Comparison of ENCODE assay signal across 17 cellular contexts in the genomic region with DNA sequence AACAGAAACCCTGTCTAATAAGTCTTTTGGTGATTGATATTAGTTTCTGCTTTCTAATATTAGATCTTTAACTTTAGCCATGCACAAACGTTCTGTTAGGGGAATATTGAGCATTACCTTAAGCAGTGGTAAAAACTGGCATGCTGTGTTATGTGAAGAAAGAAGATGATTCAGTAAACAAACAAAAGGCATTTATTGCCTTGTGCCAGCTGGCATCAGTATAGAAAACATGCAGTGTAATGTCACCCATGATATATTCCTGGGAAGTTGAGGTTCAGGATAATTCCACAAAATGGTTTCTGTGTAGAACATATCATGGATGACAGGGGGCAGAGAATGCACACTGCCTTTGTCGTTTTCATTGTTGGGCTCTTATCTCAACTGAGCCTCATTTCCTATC. TPM values are rescaled to one million over a fixed set of nuclear protein-coding genes. Genes with fewer than 3 reads are reported as not detected.
"Had no signal": no experiment of that assay in that cellular context is flagged by ENCODE, and none has a peak within 500 bp of the region (broad histone marks: within the 10 kb centered on the region; RNA-seq: fewer than 3 reads in every experiment).

No MANE protein-coding gene starts in this region.

- H3K27ac Mint-ChIP-seq: activated naive CD4-positive, alpha-beta T cell treated with anti-CD3 and anti-CD28 coated beads for 36 hours; activated naive CD8-positive, alpha-beta T cell treated with anti-CD3 and anti-CD28 coated beads, Interleukin-2, amount 50 U/mL, for 24 hours; activated T-helper 2 cell treated with anti-CD3 and anti-CD28 coated beads, Interferon-gamma antibody, Interleukin-2, Interleukin-4, amounts not matched to agents 10 μg/mL and 5 μg/mL and 100 μg/mL, durations not matched to agents 14 hours and 24 hours and 36 hours; stimulated activated effector memory CD8-positive, alpha-beta T cell treated with anti-CD3 and anti-CD28 coated beads, Interleukin-12 subunit alpha, Interleukin-12 subunit beta, amount 100 ng/mL, for 72 hours had no signal

- ATAC-seq: activated CD4-positive, CD25-positive, alpha-beta regulatory T cell treated with anti-CD3 and anti-CD28 coated beads, Interleukin-2, amount 50 U/mL, for 24 hours; activated naive CD8-positive, alpha-beta T cell treated with anti-CD3 and anti-CD28 coated beads, Interleukin-2, amount 50 U/mL, for 24 hours; gastroesophageal sphincter; heart right ventricle; left cardiac atrium; lower lobe of right lung; stimulated activated effector memory CD8-positive, alpha-beta T cell treated with anti-CD3 and anti-CD28 coated beads, Interleukin-12 subunit alpha, Interleukin-12 subunit beta, amount 100 ng/mL, for 72 hours had no signal

- H3K9me3 ChIP-seq: ascending aorta, gastroesophageal sphincter, heart right ventricle, lower lobe of right lung, ovary, sigmoid colon, thoracic aorta had no signal

- DNase-seq: activated CD4-positive, alpha-beta T cell treated with anti-CD3 and anti-CD28 coated beads, Interleukin-2, amount 50 U/mL, for 4 hours; activated naive CD4-positive, alpha-beta T cell treated with anti-CD3 and anti-CD28 coated beads for 36 hours; activated naive CD8-positive, alpha-beta T cell treated with anti-CD3 and anti-CD28 coated beads, Interleukin-2, amount 50 U/mL, for 24 hours; heart right ventricle; left cardiac atrium; lower lobe of right lung; ovary; sigmoid colon; SW 1271 had no signal

- H3K4me3 Mint-ChIP-seq: activated naive CD4-positive, alpha-beta T cell treated with anti-CD3 and anti-CD28 coated beads for 36 hours; activated naive CD8-positive, alpha-beta T cell treated with anti-CD3 and anti-CD28 coated beads, Interleukin-2, amount 50 U/mL, for 24 hours; neural crest cell; stimulated activated effector memory CD8-positive, alpha-beta T cell treated with anti-CD3 and anti-CD28 coated beads, Interleukin-12 subunit alpha, Interleukin-12 subunit beta, amount 100 ng/mL, for 72 hours had no signal

- H3K27me3 ChIP-seq: ascending aorta, gastroesophageal sphincter, heart right ventricle, ovary, sigmoid colon had no signal

- H3K9me3 Mint-ChIP-seq: activated naive CD4-positive, alpha-beta T cell treated with anti-CD3 and anti-CD28 coated beads for 36 hours; activated naive CD8-positive, alpha-beta T cell treated with anti-CD3 and anti-CD28 coated beads, Interleukin-2, amount 50 U/mL, for 24 hours; activated T-helper 2 cell treated with anti-CD3 and anti-CD28 coated beads, Interferon-gamma antibody, Interleukin-2, Interleukin-4, amounts not matched to agents 10 μg/mL and 5 μg/mL and 100 μg/mL, durations not matched to agents 14 hours and 24 hours and 36 hours; neural crest cell; stimulated activated effector memory CD8-positive, alpha-beta T cell treated with anti-CD3 and anti-CD28 coated beads, Interleukin-12 subunit alpha, Interleukin-12 subunit beta, amount 100 ng/mL, for 72 hours had no signal

- H3K36me3 ChIP-seq: ascending aorta, gastroesophageal sphincter, heart right ventricle, lower lobe of right lung, ovary, sigmoid colon, thoracic aorta had no signal

- H3K4me3 ChIP-seq: ascending aorta, gastroesophageal sphincter, heart right ventricle, lower lobe of right lung, ovary, sigmoid colon, thoracic aorta had no signal

- H3K27ac ChIP-seq: gastroesophageal sphincter, heart right ventricle, lower lobe of right lung, ovary, sigmoid colon, thoracic aorta had no signal

RNA-seq across cellular contexts. Expression of a gene that starts 24.3 kb away (rescaled TPM):
- total RNA-seq: activated naive CD4-positive, alpha-beta T cell treated with anti-CD3 and anti-CD28 coated beads for 36 hours; ascending aorta; ureter had no signal
